Comparison of ENCODE assay signal across 10 cellular contexts in the genomic region with DNA sequence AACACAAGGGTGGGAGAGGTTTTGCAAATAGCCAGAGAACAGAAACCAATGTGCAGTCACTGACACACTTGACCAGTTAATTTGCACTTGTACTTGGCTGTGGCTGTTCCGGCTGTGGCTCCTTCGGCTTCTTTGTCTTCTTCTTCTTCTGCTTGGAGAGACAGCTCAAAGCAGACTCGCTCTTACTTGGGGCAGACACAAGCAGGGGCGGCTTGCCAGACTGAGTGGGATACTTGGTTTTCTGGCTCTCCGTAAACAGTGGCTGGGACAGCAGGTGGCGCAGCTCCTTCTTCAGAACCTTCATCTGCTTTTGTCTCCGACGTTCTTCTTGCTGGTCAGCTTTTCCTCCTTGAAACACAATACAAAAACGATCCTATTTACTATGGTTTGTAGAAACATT. TPM values are rescaled to one million over a fixed set of nuclear protein-coding genes. Genes with fewer than 3 reads are reported as not detected.
DNase-seq lines count a peak whose midpoint lies in the region; FAIRE-seq and TF ChIP-seq lines count a peak whose summit lies in the region.
"Had no signal": no experiment of that assay in that cellular context is flagged by ENCODE, and none has a peak within 500 bp of the region (broad histone marks: within the 10 kb centered on the region; RNA-seq: fewer than 3 reads in every experiment).

No MANE protein-coding gene starts in this region.

- peaks cover 95% of the 10 kb centered on the region for H3K36me3 Mint-ChIP-seq in activated T-cell treated with anti-CD3 and anti-CD28 coated beads, Interleukin-2, amount 50 U/mL, for 24 hours (ENCODE audit: low read depth)
- peaks cover 49% of the 10 kb centered on the region for H3K36me3 Mint-ChIP-seq in astrocyte (ENCODE audit: low read depth, unreplicated experiment)

- no peak overlapping the region for H3K4me2 ChIP-seq in astrocyte (ENCODE audit: low read length)

- no peak overlapping the region for H3K4me3 ChIP-seq in astrocyte (ENCODE audit: insufficient read depth, low read depth, low read length)
- H3K4me3 ChIP-seq: skin epidermis had no signal

- H3K4me3 Mint-ChIP-seq in activated T-cell treated with anti-CD3 and anti-CD28 coated beads, Interleukin-2, amount 50 U/mL, for 24 hours: no peak overlapping the region
- no peak overlapping the region for H3K4me3 Mint-ChIP-seq in astrocyte (ENCODE audit: unreplicated experiment)

- H3K27ac Mint-ChIP-seq in activated T-cell treated with anti-CD3 and anti-CD28 coated beads, Interleukin-2, amount 50 U/mL, for 24 hours: peak overlapping the region; percentile 3
- peak overlapping the region; percentile 75 for H3K27ac Mint-ChIP-seq in astrocyte (ENCODE audit: unreplicated experiment)

- no peaks in the 10 kb centered on the region for H3K4me1 ChIP-seq in astrocyte (ENCODE audit: insufficient read depth, low read length)

- peaks cover 67% of the 10 kb centered on the region for H3K36me3 ChIP-seq in astrocyte (ENCODE audit: insufficient read depth, low read length)

- DNase-seq in activated T-cell treated with anti-CD3 and anti-CD28 coated beads, Interleukin-2, amount 50 U/mL, for 24 hours: no peak
- no peak for DNase-seq in activated T-cell treated with anti-CD3 and anti-CD28 coated beads for 4 hours
- DNase-seq in astrocyte (ENCODE audit: low read depth): peak; percentile 44
- peak; percentile 55 for DNase-seq in islet precursor cell
- DNase-seq in NOMO-1 treated with DMSO at 0.1 percent for 48 hours (lab: John Stamatoyannopoulos, UW; ENCODE audit: unreplicated experiment): no peak
- no peak for DNase-seq in NCI-H1048 (lab: John Stamatoyannopoulos, UW)
- DNase-seq in A172 (ENCODE audit: low spot score): no peak

- no peaks in the 10 kb centered on the region for H3K9me3 ChIP-seq in astrocyte (ENCODE audit: insufficient read depth, low read depth, low read length)

- no peak for FAIRE-seq in astrocyte (lab: Jason Lieb, UNC)
- FAIRE-seq: TTC549 had no signal

- H3K79me2 ChIP-seq in astrocyte (ENCODE audit: insufficient read depth, low read length): no peaks in the 10 kb centered on the region

- peaks cover 20% of the 10 kb centered on the region for H3K4me1 Mint-ChIP-seq in activated T-cell treated with anti-CD3 and anti-CD28 coated beads, Interleukin-2, amount 50 U/mL, for 24 hours (ENCODE audit: low read depth)
- H3K4me1 Mint-ChIP-seq in astrocyte (ENCODE audit: low read depth, unreplicated experiment): peaks cover 8% of the 10 kb centered on the region

- H3K27me3 ChIP-seq in astrocyte (ENCODE audit: insufficient read depth, low read length): no peaks in the 10 kb centered on the region

- no peak overlapping the region for H3K9ac ChIP-seq in astrocyte (ENCODE audit: low read length)

- no peak overlapping the region for H3K27ac ChIP-seq in astrocyte (ENCODE audit: low read depth, low read length)
- peak overlapping the region; percentile 19 for H3K27ac ChIP-seq in temporal lobe (ENCODE audit: low read depth, low read length)
- H3K27ac ChIP-seq: skin epidermis had no signal

- H3K27me3 Mint-ChIP-seq in activated T-cell treated with anti-CD3 and anti-CD28 coated beads, Interleukin-2, amount 50 U/mL, for 24 hours: no peaks in the 10 kb centered on the region
- H3K27me3 Mint-ChIP-seq in astrocyte (ENCODE audit: low read depth, unreplicated experiment): no peaks in the 10 kb centered on the region

- no peaks in the 10 kb centered on the region for H3K9me3 Mint-ChIP-seq in activated T-cell treated with anti-CD3 and anti-CD28 coated beads, Interleukin-2, amount 50 U/mL, for 24 hours
- H3K9me3 Mint-ChIP-seq in astrocyte (ENCODE audit: unreplicated experiment): peaks cover 1% of the 10 kb centered on the region

- peaks cover 49% of the 10 kb centered on the region for H4K20me1 ChIP-seq in astrocyte (ENCODE audit: insufficient read depth, low read length)

- no peak overlapping the region for H2AFZ ChIP-seq in astrocyte (ENCODE audit: low read depth, low read length)

- TF ChIP-seq CTCF in astrocyte (IDR thresholded peaks at IDR 0.05; ENCODE audit: insufficient read depth, low read depth, low read length): peak; percentile 60

RNA-seq across cellular contexts. Expression of a gene that starts 25.0 kb away (rescaled TPM):
- total RNA-seq in astrocyte (3.1 and 3.3 TPM in 2 replicates), temporal lobe (5.2 TPM)
- total RNA-seq in A172 (2014; rRNA removed; shearing (Covaris generic)): 0.53 and 1.2 TPM in 2 replicates

RNA-seq across cellular contexts. Expression of a gene that starts 29.9 kb away (rescaled TPM):
- total RNA-seq in astrocyte (206 TPM in 2 replicates), temporal lobe (110 TPM)
- total RNA-seq in A172 (2014; rRNA removed; shearing (Covaris generic)): 142 and 162 TPM in 2 replicates

RNA-seq across cellular contexts. Expression of a gene that starts 30.0 kb away (rescaled TPM):
- total RNA-seq in astrocyte (28.4 and 30.8 TPM in 2 replicates), temporal lobe (5.2 TPM)
- total RNA-seq in A172 (2014; rRNA removed; shearing (Covaris generic)): 8.8 and 11.1 TPM in 2 replicates

RNA-seq across cellular contexts. Expression of a gene that starts 54.0 kb away (rescaled TPM):
- total RNA-seq in astrocyte (not detected in 2 replicates), temporal lobe (not detected)
- total RNA-seq in A172 (2014; rRNA removed; shearing (Covaris generic)): not detected in 2 replicates

RNA-seq across cellular contexts. Expression of a gene that starts 59.4 kb away (rescaled TPM):
- 1,022 and 1,408 TPM in 2 replicates for total RNA-seq in astrocyte
- total RNA-seq in temporal lobe: 11.6 TPM
- 5.9 and 10.1 TPM in 2 replicates for total RNA-seq in A172 (2014; rRNA removed; shearing (Covaris generic))

Comparison
In these comparisons a context has a peak if more than half of its experiments do, and no peak if none do; other contexts are left out.
1. DNase-seq: peak in astrocyte (single experiment) and islet precursor cell (single experiment); none in activated T-cell treated with anti-CD3 and anti-CD28 coated beads, Interleukin-2, amount 50 U/mL, for 24 hours (single experiment), activated T-cell treated with anti-CD3 and anti-CD28 coated beads for 4 hours (single experiment), NOMO-1 treated with DMSO at 0.1 percent for 48 hours (single experiment), NCI-H1048 (single experiment) and A172 (single experiment).